ENCODE assay signal across 1 cellular context in genomic region chr19:14603990-14604387, GRCh38.
TF ChIP-seq lines count a peak whose summit lies in the region.

No MANE protein-coding gene starts in this region.

TF ChIP-seq in GM12878, 131 proteins besides CTCF, POLR2A, EP300 and RAD21 (continued from another document and continues in another):
- TF ChIP-seq BCLAF1 (IDR thresholded peaks at IDR 0.05) (no peak), IKZF1 (conservative IDR thresholded peaks at IDR 0.05) (peak; percentile 71), LARP7 (IDR thresholded peaks at IDR 0.05) (no peak), BACH1 (IDR thresholded peaks at IDR 0.05; ENCODE audit: borderline replicate concordance) (peak; percentile 12; the same call in 1 of the 2 replicates), IRF3 (IDR thresholded peaks at IDR 0.05) (no peak), ZNF384 (IDR thresholded peaks at IDR 0.05; ENCODE audit: borderline replicate concordance, low read depth, low read length) (no peak), MTA2 (IDR thresholded peaks at IDR 0.05; ENCODE audit: low read depth) (peak; percentile 66), NBN (IDR thresholded peaks at IDR 0.05) (peak; percentile 60; the same call in 1 of the 2 replicates), ELK1 (IDR thresholded peaks at IDR 0.05; ENCODE audit: low read depth, low read length) (0 out of 2 replicates have a peak, but pooled peaks have one; percentile 25), SIX5 (IDR thresholded peaks at IDR 0.05; ENCODE audit: low read depth, low read length, severe bottlenecking) (no peak), SPI1 (IDR thresholded peaks at IDR 0.05; ENCODE audit: borderline replicate concordance, insufficient read depth, low read depth, low read length) (peak; percentile 91), JUNB (IDR thresholded peaks at IDR 0.05) (0 out of 2 replicates have a peak, but pooled peaks have one; percentile 39), CUX1 (IDR thresholded peaks at IDR 0.05; ENCODE audit: insufficient replicate concordance, low read depth, low read length) (peak; percentile 65), E2F4 (IDR thresholded peaks at IDR 0.05; ENCODE audit: low read depth, low read length) (no peak), NR2C2 (IDR thresholded peaks at IDR 0.05; ENCODE audit: borderline replicate concordance, control insufficient read depth, insufficient read length, low read depth) (no peak), CREB1 (IDR thresholded peaks at IDR 0.05; ENCODE audit: low read depth) (peak; percentile 18; the same call in 1 of the 2 replicates), TCF3 (IDR thresholded peaks at IDR 0.05; ENCODE audit: borderline replicate concordance, insufficient read depth, low read depth, low read length) (no peak), GATAD2B (conservative IDR thresholded peaks at IDR 0.05; ENCODE audit: low read depth) (peak; percentile 38; the same call in 1 of the 2 replicates), HDAC6 (IDR thresholded peaks at IDR 0.05; ENCODE audit: unreplicated experiment) (no peak), NKRF (conservative IDR thresholded peaks at IDR 0.05) (no peak), FOS (IDR thresholded peaks at IDR 0.05; ENCODE audit: borderline replicate concordance, extremely low read depth, insufficient read length) (no peak), SREBF2 (IDR thresholded peaks at IDR 0.05; ENCODE audit: low read length) (no peak), EGR1 (IDR thresholded peaks at IDR 0.05; ENCODE audit: borderline replicate concordance in 1 of 2, low read depth in 2 of 2, low read length in 2 of 2) (no peak), SMAD1 (IDR thresholded peaks at IDR 0.05; ENCODE audit: low read depth, partially characterized antibody) (no peak), SMC3 (IDR thresholded peaks at IDR 0.05; ENCODE audit: borderline replicate concordance, low read length) (peak; percentile 33; the same call in 1 of the 2 replicates), EZH2 (IDR thresholded peaks at IDR 0.05; ENCODE audit: borderline replicate concordance, control insufficient read depth, low read depth, low read length) (no peak), FOXK2 (IDR thresholded peaks at IDR 0.05) (no peak), PAX8 (IDR thresholded peaks at IDR 0.05) (0 out of 2 replicates have a peak, but pooled peaks have one; percentile 20), RFX5 (IDR thresholded peaks at IDR 0.05; ENCODE audit: low read depth, low read length) (no peak), FOXM1 (IDR thresholded peaks at IDR 0.05; ENCODE audit: low read depth, low read length) (peak; percentile 49; the same call in 1 of the 2 replicates), CREM (IDR thresholded peaks at IDR 0.05; ENCODE audit: low read depth) (peak; percentile 35; the same call in 1 of the 2 replicates), CEBPB (IDR thresholded peaks at IDR 0.05; ENCODE audit: borderline replicate concordance in 1 of 2, low read depth in 2 of 2, low read length in 2 of 2) (no peak), ZBTB11 (CRISPR knock-in tag; IDR thresholded peaks at IDR 0.05) (no peak), TAF1 (IDR thresholded peaks at IDR 0.05; ENCODE audit: borderline replicate concordance, low read depth, low read length) (0 out of 2 replicates have a peak, but pooled peaks have one; percentile 0), NR2F1 (conservative IDR thresholded peaks at IDR 0.05) (peak; percentile 67), STAT1 (conservative IDR thresholded peaks at IDR 0.05) (no peak), IKZF2 (IDR thresholded peaks at IDR 0.05) (peak; percentile 71), MXI1 (IDR thresholded peaks at IDR 0.05; ENCODE audit: low read depth, low read length) (no peak), ATF7 (IDR thresholded peaks at IDR 0.05; ENCODE audit: low read depth) (peak; percentile 57), TCF12 (IDR thresholded peaks at IDR 0.05; ENCODE audit: low read depth, low read length) (peak; percentile 74; the same call in 1 of the 2 replicates), POLR2AphosphoS5 (IDR thresholded peaks at IDR 0.05; ENCODE audit: low read length) (0 out of 2 replicates have a peak, but pooled peaks have one; percentile 47), SMARCA5 (IDR thresholded peaks at IDR 0.05) (no peak), PML (IDR thresholded peaks at IDR 0.05; ENCODE audit: low read length) (no peak; the same call in 1 of the 2 replicates), GABPA (IDR thresholded peaks at IDR 0.05; ENCODE audit: low read depth) (peak; percentile 47; the same call in 1 of the 2 replicates), MEF2A (IDR thresholded peaks at IDR 0.05; ENCODE audit: insufficient read depth, low read depth, low read length) (peak; percentile 65; the same call in 1 of the 2 replicates), PKNOX1 (IDR thresholded peaks at IDR 0.05) (peak; percentile 35; the same call in 1 of the 2 replicates), ETV6 (conservative IDR thresholded peaks at IDR 0.05 in 1 of 2, IDR thresholded peaks at IDR 0.05 in 1 of 2; ENCODE audit: borderline replicate concordance in 1 of 2, low read depth in 1 of 2) (peak in 1 of 2 experiments; percentile 78; a peak in 1 of 4 replicates), RUNX3 (IDR thresholded peaks at IDR 0.05; ENCODE audit: low read length) (peak; percentile 87)
